8 cellular contexts compared by ENCODE assay signal in the genomic region with DNA sequence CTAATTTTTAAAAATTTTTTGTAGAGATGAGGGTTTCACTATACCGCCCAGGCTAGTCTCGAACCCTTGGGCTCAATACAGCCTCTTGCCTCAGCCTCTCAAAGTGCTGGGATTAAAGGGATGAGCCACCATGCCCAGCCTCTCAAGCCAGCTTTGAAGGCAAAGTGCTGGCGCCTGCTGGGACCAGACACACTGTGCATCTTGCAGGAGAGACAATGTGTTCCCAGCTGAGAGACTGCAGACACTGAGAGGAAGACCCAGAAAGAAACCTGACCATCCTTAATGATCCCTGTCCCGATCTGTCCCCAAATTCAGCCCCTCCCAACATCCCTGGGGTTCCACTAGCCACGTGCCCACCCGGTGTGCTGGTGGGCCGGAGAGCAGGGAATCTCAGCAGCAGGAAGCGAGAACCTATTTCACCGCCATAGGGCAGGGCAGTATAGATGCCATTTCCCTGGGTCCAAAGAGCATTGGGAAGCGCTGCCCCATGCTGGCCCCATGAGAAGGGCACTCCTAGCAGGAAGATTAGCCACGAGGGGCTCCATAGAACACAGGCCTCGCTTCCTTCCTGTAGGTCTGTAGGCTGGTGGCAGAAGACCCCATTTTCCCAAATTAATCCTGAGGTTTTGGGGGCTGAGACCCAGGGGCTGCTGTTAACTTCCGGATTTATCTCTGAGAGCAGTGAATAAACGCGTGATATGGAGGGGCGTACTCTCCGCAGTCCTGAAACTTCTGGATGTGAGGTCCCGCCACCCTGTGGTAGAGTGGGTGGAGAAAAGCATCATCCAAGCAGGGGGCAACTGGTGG. TPM values are rescaled to one million over a fixed set of nuclear protein-coding genes. Genes with fewer than 3 reads are reported as not detected.
DNase-seq lines count a peak whose midpoint lies in the region; ATAC-seq, FAIRE-seq and TF ChIP-seq lines count a peak whose summit lies in the region.

No MANE protein-coding gene starts in this region.

- H3K4me3 ChIP-seq in fibroblast of pulmonary artery (replicated peaks; ENCODE audit: low read depth, low read length) = peak overlapping the region; percentile 90
- H3K4me3 ChIP-seq in retinal pigment epithelial cell (ENCODE audit: low read length) = peak overlapping the region; percentile 89

- DNase-seq in GM12892 (ENCODE audit: insufficient read length) (peak; percentile 7), RWPE1 (ENCODE audit: low spot score) (no peak), fibroblast of pulmonary artery (ENCODE audit: low read depth) (no peak), retinal pigment epithelial cell (ENCODE audit: low read depth) (no peak), GM19239 (ENCODE audit: insufficient read length, low spot score) (no peak), NCI-H774 (lab: John Stamatoyannopoulos, UW) (no peak)
- DNase-seq in stimulated activated naive CD4-positive, alpha-beta T cell (lab: John Stamatoyannopoulos, UW) = no peak

- TF ChIP-seq POLR2A in GM12892 (IDR thresholded peaks at IDR 0.05; ENCODE audit: low read depth, low read length) = no peak

- no peak for TF ChIP-seq CTCF in RWPE1 (conservative IDR thresholded peaks at IDR 0.05; ENCODE audit: low read depth)
- TF ChIP-seq CTCF in fibroblast of pulmonary artery (IDR thresholded peaks at IDR 0.05; ENCODE audit: low read length, missing control alignments) = no peak
- TF ChIP-seq CTCF in retinal pigment epithelial cell (conservative IDR thresholded peaks at IDR 0.05; ENCODE audit: low read depth, low read length) = peak; percentile 7

- H3K27ac ChIP-seq in RWPE1 = peak overlapping the region; percentile 91

- CTCF ChIA-PET in RWPE1 (lab: Yijun Ruan, JAX) = interaction anchor here (0.5 to 1.0 kb wide), 3 partner anchors 35 to 63 kb away, joined by 3 to 6 read pairs (median 3); no protein-coding TSS in a partner anchor

- no peak for ATAC-seq in HG02870 (IDR thresholded peaks at IDR 0.05; ENCODE audit: unreplicated experiment)

- FAIRE-seq in GM12892 (lab: Jason Lieb, UNC) (peak; percentile 21), GM19239 (lab: Jason Lieb, UNC) (no peak)

- POLR2A ChIA-PET in RWPE1 (lab: Yijun Ruan, JAX; ENCODE audit: low non-redundant PET) = no interaction called here

RNA-seq across cellular contexts. Expression of gene RAVER1, which starts 1.0 kb away (rescaled TPM):
- polyA plus RNA-seq in GM12892 (2012; ENCODE audit: missing spikeins) = 4.1 TPM

RNA-seq across cellular contexts. Expression of gene ICAM3, which starts 7.1 kb away (rescaled TPM):
- polyA plus RNA-seq in GM12892 (2012; ENCODE audit: missing spikeins) = 105 TPM

RNA-seq across cellular contexts. Expression of gene FDX2, which starts 16.5 kb away (rescaled TPM):
- polyA plus RNA-seq in GM12892 (2012; ENCODE audit: missing spikeins) = 10.4 TPM

RNA-seq across cellular contexts. Expression of gene ZGLP1, which starts 22.7 kb away (rescaled TPM):
- polyA plus RNA-seq in GM12892 (2012; ENCODE audit: missing spikeins) = 2.0 TPM

RNA-seq across cellular contexts. Expression of gene ICAM5, which starts 42.6 kb away (rescaled TPM):
- 3.2 TPM for polyA plus RNA-seq in GM12892 (2012; ENCODE audit: missing spikeins)
